ENCODE assay signal across 11 cellular contexts in the genomic region with DNA sequence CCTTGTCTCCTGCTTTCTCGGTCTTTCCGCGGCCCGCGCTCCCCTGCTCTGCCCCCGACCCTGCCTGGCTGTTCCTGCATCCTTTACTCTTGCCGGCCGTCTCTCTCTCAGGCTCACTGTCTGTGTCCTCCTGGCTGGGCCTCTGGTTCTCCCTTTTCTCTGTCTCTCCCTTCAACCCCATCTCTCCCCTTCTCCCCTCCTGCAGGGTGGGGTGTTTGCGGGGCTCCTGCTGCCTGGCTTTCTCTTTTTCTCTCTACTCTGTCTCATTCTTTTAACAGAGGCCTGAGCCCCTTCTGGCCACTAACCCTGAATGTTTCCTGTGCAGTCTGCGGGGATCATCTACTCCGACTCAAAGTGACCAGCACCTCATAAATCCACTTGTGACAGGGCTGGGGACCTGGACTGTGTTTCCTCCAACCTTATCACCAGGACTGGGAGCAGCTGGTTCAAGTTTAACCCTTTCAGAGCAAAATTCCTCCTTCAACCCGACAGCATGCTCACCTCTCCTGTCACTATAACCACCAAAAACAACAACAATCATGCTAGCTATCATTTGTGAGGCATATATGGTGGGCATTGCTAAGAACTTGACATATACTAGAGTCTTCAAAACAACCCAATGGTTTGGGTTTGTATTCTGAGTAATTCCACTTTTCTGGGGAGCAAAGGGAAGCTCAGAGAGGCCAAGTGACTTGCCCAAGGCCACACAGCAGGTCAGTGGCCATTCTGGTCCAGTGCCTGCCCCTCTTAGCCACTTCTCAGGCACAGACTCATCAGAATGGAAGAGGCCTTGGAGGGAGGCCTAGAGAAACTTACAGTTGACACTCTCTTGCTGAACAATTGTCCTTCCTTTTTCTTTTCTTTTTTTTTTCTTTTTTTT. TPM values are rescaled to one million over a fixed set of nuclear protein-coding genes. Genes with fewer than 3 reads are reported as not detected.
DNase-seq lines count a peak whose midpoint lies in the region; ATAC-seq and TF ChIP-seq lines count a peak whose summit lies in the region.
"Had no signal": no experiment of that assay in that cellular context is flagged by ENCODE, and none has a peak within 500 bp of the region (broad histone marks: within the 10 kb centered on the region; RNA-seq: fewer than 3 reads in every experiment).

No MANE protein-coding gene starts in this region.

- no peaks in the 10 kb centered on the region for H3K9me3 Mint-ChIP-seq in activated CD8-positive, alpha-beta memory T cell treated with anti-CD3 and anti-CD28 coated beads, Interleukin-2, amount 10 ng/mL, durations not matched to agents 7 days and 5 days (ENCODE audit: low read depth)
- no peaks in the 10 kb centered on the region for H3K9me3 Mint-ChIP-seq in WTC11
- H3K9me3 Mint-ChIP-seq in stimulated activated effector memory CD8-positive, alpha-beta T cell treated with anti-CD3 and anti-CD28 coated beads, Interleukin-12 subunit alpha, Interleukin-12 subunit beta, amount 100 ng/mL, for 72 hours: no peaks in the 10 kb centered on the region

- ATAC-seq in activated CD8-positive, alpha-beta memory T cell treated with anti-CD3 and anti-CD28 coated beads, Interleukin-2, amount 10 ng/mL, durations not matched to agents 7 days and 5 days: no peak
- ATAC-seq in WTC11 (peak; percentile 41; the same call in 1 of the 2 replicates), HG02938 (IDR thresholded peaks at IDR 0.05; ENCODE audit: unreplicated experiment) (no peak), HG03565 (IDR thresholded peaks at IDR 0.05; ENCODE audit: unreplicated experiment) (no peak)
- no peak for ATAC-seq in stimulated activated effector memory CD8-positive, alpha-beta T cell treated with anti-CD3 and anti-CD28 coated beads, Interleukin-12 subunit alpha, Interleukin-12 subunit beta, amount 100 ng/mL, for 72 hours

- H3K27ac Mint-ChIP-seq in activated CD8-positive, alpha-beta memory T cell treated with anti-CD3 and anti-CD28 coated beads, Interleukin-2, amount 10 ng/mL, durations not matched to agents 7 days and 5 days: no peak overlapping the region
- H3K27ac Mint-ChIP-seq in WTC11: no peak overlapping the region
- no peak overlapping the region for H3K27ac Mint-ChIP-seq in stimulated activated effector memory CD8-positive, alpha-beta T cell treated with anti-CD3 and anti-CD28 coated beads, Interleukin-12 subunit alpha, Interleukin-12 subunit beta, amount 100 ng/mL, for 72 hours

- H3K4me3 Mint-ChIP-seq in activated CD8-positive, alpha-beta memory T cell treated with anti-CD3 and anti-CD28 coated beads, Interleukin-2, amount 10 ng/mL, durations not matched to agents 7 days and 5 days: peak overlapping the region; percentile 5
- peak overlapping the region; percentile 80 for H3K4me3 Mint-ChIP-seq in WTC11
- H3K4me3 Mint-ChIP-seq in stimulated activated effector memory CD8-positive, alpha-beta T cell treated with anti-CD3 and anti-CD28 coated beads, Interleukin-12 subunit alpha, Interleukin-12 subunit beta, amount 100 ng/mL, for 72 hours: peak overlapping the region; percentile 30

- H3K9me3 ChIP-seq in iPS-18c (ENCODE audit: control insufficient read depth, insufficient read depth, low read length): peaks cover 2% of the 10 kb centered on the region
- H3K9me3 ChIP-seq: BLaER1, tibial artery had no signal

- CTCF ChIA-PET in activated CD8-positive, alpha-beta memory T cell treated with anti-CD3 and anti-CD28 coated beads, Interleukin-2, amount 10 ng/mL, durations not matched to agents 7 days and 5 days (lab: Charles Lee): no interaction called here
- CTCF ChIA-PET in WTC11 (lab: Charles Lee): interaction anchor here (1.8 to 2.5 kb wide), 2 partner anchors 106 to 111 kb away, joined by 5 to 8 read pairs; no protein-coding TSS in a partner anchor

- H3K4me3 ChIP-seq in iPS-18c (ENCODE audit: insufficient read depth, low read depth, low read length): peak overlapping the region; percentile 45
- H3K4me3 ChIP-seq: BLaER1, tibial artery had no signal

- peaks cover 54% of the 10 kb centered on the region for H3K27me3 Mint-ChIP-seq in activated CD8-positive, alpha-beta memory T cell treated with anti-CD3 and anti-CD28 coated beads, Interleukin-2, amount 10 ng/mL, durations not matched to agents 7 days and 5 days
- H3K27me3 Mint-ChIP-seq in WTC11 (ENCODE audit: low read depth): peaks cover 47% of the 10 kb centered on the region

- TF ChIP-seq CTCF in WTC11 (IDR thresholded peaks at IDR 0.05): no peak

- no peak for DNase-seq in activated CD8-positive, alpha-beta memory T cell treated with anti-CD3 and anti-CD28 coated beads, Interleukin-2, amount 10 ng/mL, durations not matched to agents 7 days and 5 days
- DNase-seq in activated CD8-positive, alpha-beta memory T cell treated with anti-CD3 and anti-CD28 coated beads for 24 hours: no peak
- no peak for DNase-seq in WTC11 (ENCODE audit: low spot score)
- no peak for DNase-seq in stimulated activated effector memory CD8-positive, alpha-beta T cell treated with anti-CD3 and anti-CD28 coated beads, Interleukin-12 subunit alpha, Interleukin-12 subunit beta, amount 100 ng/mL, for 72 hours (ENCODE audit: low spot score in 2 of 2)
- no peak for DNase-seq in GM03348 (ENCODE audit: low spot score)

- no peaks in the 10 kb centered on the region for H3K36me3 Mint-ChIP-seq in activated CD8-positive, alpha-beta memory T cell treated with anti-CD3 and anti-CD28 coated beads, Interleukin-2, amount 10 ng/mL, durations not matched to agents 7 days and 5 days
- no peaks in the 10 kb centered on the region for H3K36me3 Mint-ChIP-seq in WTC11
- no peaks in the 10 kb centered on the region for H3K36me3 Mint-ChIP-seq in stimulated activated effector memory CD8-positive, alpha-beta T cell treated with anti-CD3 and anti-CD28 coated beads, Interleukin-12 subunit alpha, Interleukin-12 subunit beta, amount 100 ng/mL, for 72 hours

- H3K4me1 Mint-ChIP-seq in activated CD8-positive, alpha-beta memory T cell treated with anti-CD3 and anti-CD28 coated beads, Interleukin-2, amount 10 ng/mL, durations not matched to agents 7 days and 5 days: peaks cover 5% of the 10 kb centered on the region
- peaks cover 10% of the 10 kb centered on the region for H3K4me1 Mint-ChIP-seq in WTC11
- peaks cover 8% of the 10 kb centered on the region for H3K4me1 Mint-ChIP-seq in stimulated activated effector memory CD8-positive, alpha-beta T cell treated with anti-CD3 and anti-CD28 coated beads, Interleukin-12 subunit alpha, Interleukin-12 subunit beta, amount 100 ng/mL, for 72 hours

- POLR2A ChIA-PET in WTC11 (lab: Charles Lee): interaction anchor here (0.8 kb wide), 1 partner anchor 106 kb away, joined by 3 read pairs; no protein-coding TSS in a partner anchor

TF ChIP-seq in WTC11, 78 proteins besides CTCF, POLR2A, EP300 and RAD21:
- TF ChIP-seq, protein P1, sequence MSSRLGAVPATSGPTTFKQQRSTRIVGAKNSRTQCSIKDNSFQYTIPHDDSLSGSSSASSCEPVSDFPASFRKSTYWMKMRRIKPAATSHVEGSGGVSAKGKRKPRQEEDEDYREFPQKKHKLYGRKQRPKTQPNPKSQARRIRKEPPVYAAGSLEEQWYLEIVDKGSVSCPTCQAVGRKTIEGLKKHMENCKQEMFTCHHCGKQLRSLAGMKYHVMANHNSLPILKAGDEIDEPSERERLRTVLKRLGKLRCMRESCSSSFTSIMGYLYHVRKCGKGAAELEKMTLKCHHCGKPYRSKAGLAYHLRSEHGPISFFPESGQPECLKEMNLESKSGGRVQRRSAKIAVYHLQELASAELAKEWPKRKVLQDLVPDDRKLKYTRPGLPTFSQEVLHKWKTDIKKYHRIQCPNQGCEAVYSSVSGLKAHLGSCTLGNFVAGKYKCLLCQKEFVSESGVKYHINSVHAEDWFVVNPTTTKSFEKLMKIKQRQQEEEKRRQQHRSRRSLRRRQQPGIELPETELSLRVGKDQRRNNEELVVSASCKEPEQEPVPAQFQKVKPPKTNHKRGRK (CRISPR knock-in tag; IDR thresholded peaks at IDR 0.05; ENCODE audit: borderline replicate concordance): peak; percentile 4; the same call in 1 of the 2 replicates
- no peak for TF ChIP-seq ZNF121 (CRISPR knock-in tag; IDR thresholded peaks at IDR 0.05)

RNA-seq across cellular contexts. Expression of a gene that starts 0.8 kb away (rescaled TPM):
- total RNA-seq in activated CD8-positive, alpha-beta memory T cell treated with anti-CD3 and anti-CD28 coated beads, Interleukin-2, amount 10 ng/mL, durations not matched to agents 7 days and 5 days: not detected
- total RNA-seq in WTC11 (2021): 4.5 to 9.0 TPM (median 8.5 TPM) in 3 replicates
- total RNA-seq: osteocyte had no signal

Comparison
In these comparisons a context has a peak if more than half of its experiments do, and no peak if none do; other contexts are left out.
1. H3K4me3 Mint-ChIP-seq: peak in every context shown above with its lines; median percentile 80 in WTC11; 30 in stimulated activated effector memory CD8-positive, alpha-beta T cell treated with anti-CD3 and anti-CD28 coated beads, Interleukin-12 subunit alpha, Interleukin-12 subunit beta, amount 100 ng/mL, for 72 hours; 5 in activated CD8-positive, alpha-beta memory T cell treated with anti-CD3 and anti-CD28 coated beads, Interleukin-2, amount 10 ng/mL, durations not matched to agents 7 days and 5 days.